Comparison of ENCODE assay signal across 28 cellular contexts in genomic region chr3:23240386-23240785, GRCh38.
"Had no signal": no experiment of that assay in that cellular context is flagged by ENCODE, and none has a peak within 500 bp of the region (broad histone marks: within the 10 kb centered on the region; RNA-seq: fewer than 3 reads in every experiment).

No MANE protein-coding gene starts in this region.

- ATAC-seq: activated CD4-positive, alpha-beta T cell treated with anti-CD3 and anti-CD28 coated beads for 36 hours; activated T-helper 17 cell treated with anti-CD3 and anti-CD28 coated beads, Interleukin-2, amount 50 U/mL, for 72 hours; naive thymus-derived CD4-positive, alpha-beta T cell; sciatic nerve; stimulated activated effector memory CD8-positive, alpha-beta T cell treated with anti-CD3 and anti-CD28 coated beads, Interleukin-12 subunit alpha, Interleukin-12 subunit beta, amount 100 ng/mL, for 72 hours had no signal

- H3K36me3 Mint-ChIP-seq: activated naive CD8-positive, alpha-beta T cell treated with anti-CD3 and anti-CD28 coated beads for 36 hours; naive thymus-derived CD4-positive, alpha-beta T cell; neural progenitor cell; stimulated activated effector memory CD8-positive, alpha-beta T cell treated with anti-CD3 and anti-CD28 coated beads, Interleukin-12 subunit alpha, Interleukin-12 subunit beta, amount 100 ng/mL, for 72 hours; type B pancreatic cell had no signal

- H3K27ac ChIP-seq: hepatocyte, left lung, neural progenitor cell, stomach, thoracic aorta had no signal

- H3K4me1 Mint-ChIP-seq: activated T-helper 17 cell treated with anti-CD3 and anti-CD28 coated beads, Interleukin-2, amount 50 U/mL, for 72 hours; stimulated activated effector memory CD8-positive, alpha-beta T cell treated with anti-CD3 and anti-CD28 coated beads, Interleukin-12 subunit alpha, Interleukin-12 subunit beta, amount 100 ng/mL, for 72 hours had no signal

- H3K36me3 ChIP-seq: left lung, neural progenitor cell, stomach, thoracic aorta had no signal

- H3K4me3 ChIP-seq: hepatocyte, left lung, lung, neural progenitor cell, stomach, thoracic aorta had no signal

- DNase-seq: activated B cell treated with CpG ODN at 0.5 μM for 24 hours; activated CD4-positive, alpha-beta T cell treated with anti-CD3 and anti-CD28 coated beads for 36 hours; activated CD4-positive, alpha-beta T cell treated with anti-CD3 and anti-CD28 coated beads, Interleukin-2, amount 50 U/mL, for 4 hours; activated CD8-positive, alpha-beta memory T cell treated with anti-CD3 and anti-CD28 coated beads for 24 hours; activated CD8-positive, alpha-beta memory T cell treated with anti-CD3 and anti-CD28 coated beads, Interleukin-2, amount 50 U/mL, for 4 hours; activated naive CD4-positive, alpha-beta T cell; activated naive CD8-positive, alpha-beta T cell treated with anti-CD3 and anti-CD28 coated beads for 36 hours; activated T-cell treated with anti-CD3 and anti-CD28 coated beads, Interleukin-2, amount 50 U/mL, for 24 hours; amniotic stem cell; dermis blood vessel endothelial cell; effector memory CD4-positive, alpha-beta T cell; foreskin melanocyte; kidney glomerular epithelial cell; left lung; naive thymus-derived CD4-positive, alpha-beta T cell; small intestine; stimulated activated CD4-positive, alpha-beta T cell treated with anti-CD3 and anti-CD28 coated beads, Interleukin-2, amount 100 ng/mL, for 24 hours; stomach; T1000 had no signal

- H3K9me3 ChIP-seq: left lung, stomach, thoracic aorta had no signal

- H2AFZ ChIP-seq: hepatocyte, neural progenitor cell had no signal

- H3K27me3 Mint-ChIP-seq: activated B cell treated with CpG ODN at 0.5 μM for 24 hours; activated CD4-positive, alpha-beta T cell treated with anti-CD3 and anti-CD28 coated beads for 36 hours; activated naive CD8-positive, alpha-beta T cell treated with anti-CD3 and anti-CD28 coated beads for 36 hours; activated T-cell treated with anti-CD3 and anti-CD28 coated beads, Interleukin-2, amount 50 U/mL, for 24 hours; activated T-helper 17 cell treated with anti-CD3 and anti-CD28 coated beads, Interleukin-2, amount 50 U/mL, for 72 hours; naive thymus-derived CD4-positive, alpha-beta T cell; type B pancreatic cell had no signal

- H3K27ac Mint-ChIP-seq: activated B cell treated with CpG ODN at 0.5 μM for 24 hours; activated CD4-positive, alpha-beta T cell treated with anti-CD3 and anti-CD28 coated beads for 36 hours; activated naive CD8-positive, alpha-beta T cell treated with anti-CD3 and anti-CD28 coated beads for 36 hours; activated T-cell treated with anti-CD3 and anti-CD28 coated beads, Interleukin-2, amount 50 U/mL, for 24 hours; activated T-helper 17 cell treated with anti-CD3 and anti-CD28 coated beads, Interleukin-2, amount 50 U/mL, for 72 hours; naive thymus-derived CD4-positive, alpha-beta T cell; neural progenitor cell; stimulated activated effector memory CD8-positive, alpha-beta T cell treated with anti-CD3 and anti-CD28 coated beads, Interleukin-12 subunit alpha, Interleukin-12 subunit beta, amount 100 ng/mL, for 72 hours; T-helper 1 cell treated with Interleukin-12 subunit alpha and Interleukin-12 subunit beta and Interleukin-4 antibody, amounts not matched to agents 30 μg/mL and 1 μg/mL, for 36 hours; type B pancreatic cell had no signal

- H3K9me3 Mint-ChIP-seq: activated B cell treated with CpG ODN at 0.5 μM for 24 hours; activated naive CD8-positive, alpha-beta T cell treated with anti-CD3 and anti-CD28 coated beads for 36 hours; activated T-cell treated with anti-CD3 and anti-CD28 coated beads, Interleukin-2, amount 50 U/mL, for 24 hours; activated T-helper 17 cell treated with anti-CD3 and anti-CD28 coated beads, Interleukin-2, amount 50 U/mL, for 72 hours; neural progenitor cell; T-helper 1 cell treated with Interleukin-12 subunit alpha and Interleukin-12 subunit beta and Interleukin-4 antibody, amounts not matched to agents 30 μg/mL and 1 μg/mL, for 36 hours had no signal

- H3K4me2 ChIP-seq: hepatocyte, neural progenitor cell had no signal

- H3K9ac ChIP-seq: neural progenitor cell had no signal

- H3K27me3 ChIP-seq: hepatocyte, left lung, neural progenitor cell, stomach had no signal

- H3K4me3 Mint-ChIP-seq: activated B cell treated with CpG ODN at 0.5 μM for 24 hours; activated CD4-positive, alpha-beta T cell treated with anti-CD3 and anti-CD28 coated beads for 36 hours; activated naive CD8-positive, alpha-beta T cell treated with anti-CD3 and anti-CD28 coated beads for 36 hours; activated T-cell treated with anti-CD3 and anti-CD28 coated beads, Interleukin-2, amount 50 U/mL, for 24 hours; activated T-helper 17 cell treated with anti-CD3 and anti-CD28 coated beads, Interleukin-2, amount 50 U/mL, for 72 hours; naive thymus-derived CD4-positive, alpha-beta T cell; neural progenitor cell; stimulated activated effector memory CD8-positive, alpha-beta T cell treated with anti-CD3 and anti-CD28 coated beads, Interleukin-12 subunit alpha, Interleukin-12 subunit beta, amount 100 ng/mL, for 72 hours; T-helper 1 cell treated with Interleukin-12 subunit alpha and Interleukin-12 subunit beta and Interleukin-4 antibody, amounts not matched to agents 30 μg/mL and 1 μg/mL, for 36 hours; type B pancreatic cell had no signal
